Comparison of ENCODE assay signal across 37 cellular contexts in genomic region chr2:217011576-217011975, GRCh38.
"Had no signal": no experiment of that assay in that cellular context is flagged by ENCODE, and none has a peak within 500 bp of the region (broad histone marks: within the 10 kb centered on the region; RNA-seq: fewer than 3 reads in every experiment).

No MANE protein-coding gene starts in this region.

- H3K4me1 Mint-ChIP-seq: activated naive CD4-positive, alpha-beta T cell treated with anti-CD3 and anti-CD28 coated beads, Interleukin-2, amount 10 ng/mL, durations not matched to agents 7 days and 5 days; activated naive CD4-positive, alpha-beta T cell treated with anti-CD3 and anti-CD28 coated beads, Interleukin-2, amount 50 U/mL, for 24 hours; activated naive CD8-positive, alpha-beta T cell treated with anti-CD3 and anti-CD28 coated beads, Interleukin-2, amount 50 U/mL, for 24 hours; activated T-helper 17 cell treated with anti-CD3 and anti-CD28 coated beads, Interleukin-2, amount 50 U/mL, for 72 hours; central memory CD8-positive, alpha-beta T cell had no signal

- H3K9me3 ChIP-seq: adrenal gland, ascending aorta, body of pancreas, breast epithelium had no signal

- H3K9me3 Mint-ChIP-seq: activated naive CD4-positive, alpha-beta T cell treated with anti-CD3 and anti-CD28 coated beads for 36 hours; activated naive CD4-positive, alpha-beta T cell treated with anti-CD3 and anti-CD28 coated beads, Interleukin-2, amount 10 ng/mL, durations not matched to agents 7 days and 5 days; activated naive CD4-positive, alpha-beta T cell treated with anti-CD3 and anti-CD28 coated beads, Interleukin-2, amount 50 U/mL, for 24 hours; activated naive CD4-positive, alpha-beta T cell treated with anti-CD3 and anti-CD28 coated beads, Interleukin-2, amount 50 U/mL, for 72 hours; activated naive CD8-positive, alpha-beta T cell treated with anti-CD3 and anti-CD28 coated beads for 36 hours; activated naive CD8-positive, alpha-beta T cell treated with anti-CD3 and anti-CD28 coated beads, Interleukin-2, amount 10 ng/mL, durations not matched to agents 7 days and 5 days; activated naive CD8-positive, alpha-beta T cell treated with anti-CD3 and anti-CD28 coated beads, Interleukin-2, amount 50 U/mL, for 24 hours; activated T-cell treated with anti-CD3 and anti-CD28 coated beads, Interleukin-2, amount 50 U/mL, for 24 hours; activated T-cell treated with anti-CD3 and anti-CD28 coated beads, Interleukin-2, amount 50 U/mL, for 4 hours; activated T-cell treated with anti-CD3 and anti-CD28 coated beads, Interleukin-2, amount 50 U/mL, for 72 hours; activated T-helper 1 cell treated with anti-CD3 and anti-CD28 coated beads, Interleukin-12 subunit alpha, Interleukin-12 subunit beta, Interleukin-2, Interleukin-4 antibody, amounts not matched to agents 30 ng/mL and 10 ng/mL and 1 ng/mL, durations not matched to agents 14 hours and 24 hours and 36 hours; activated T-helper 2 cell treated with anti-CD3 and anti-CD28 coated beads, Interferon-gamma antibody, Interleukin-2, Interleukin-4, amounts not matched to agents 10 μg/mL and 5 μg/mL and 100 μg/mL, durations not matched to agents 14 hours and 24 hours and 36 hours; brain had no signal

- H3K4me1 ChIP-seq: adrenal gland, body of pancreas, breast epithelium had no signal

- H3K27me3 ChIP-seq: adrenal gland, ascending aorta, body of pancreas, brain microvascular endothelial cell, breast epithelium, cardiac muscle cell had no signal

- H3K27ac ChIP-seq: adrenal gland, ascending aorta, body of pancreas, brain microvascular endothelial cell, breast epithelium, cardiac muscle cell had no signal

- H3K4me3 ChIP-seq: adrenal gland, ascending aorta, body of pancreas, breast epithelium, cardiac muscle cell had no signal

- DNase-seq: activated effector memory CD4-positive, alpha-beta T cell treated with anti-CD3 and anti-CD28 coated beads, Interleukin-2, amount 50 U/mL, for 16 hours; activated effector memory CD4-positive, alpha-beta T cell treated with Interleukin-2 at 50 U/mL for 16 hours; activated gamma-delta T cell; activated gamma-delta T cell treated with Interleukin-2 at 50 U/mL for 16 hours; activated naive CD4-positive, alpha-beta T cell; activated naive CD4-positive, alpha-beta T cell treated with anti-CD3 and anti-CD28 coated beads for 36 hours; activated naive CD4-positive, alpha-beta T cell treated with anti-CD3 and anti-CD28 coated beads, Interleukin-2, amount 10 ng/mL, durations not matched to agents 7 days and 5 days; activated naive CD4-positive, alpha-beta T cell treated with anti-CD3 and anti-CD28 coated beads, Interleukin-2, amount 50 U/mL, for 16 hours; activated naive CD4-positive, alpha-beta T cell treated with Interleukin-2 at 50 U/mL for 16 hours; activated naive CD8-positive, alpha-beta T cell treated with anti-CD3 and anti-CD28 coated beads for 36 hours; activated naive CD8-positive, alpha-beta T cell treated with anti-CD3 and anti-CD28 coated beads, Interleukin-2, amount 10 ng/mL, durations not matched to agents 7 days and 5 days; activated naive CD8-positive, alpha-beta T cell treated with anti-CD3 and anti-CD28 coated beads, Interleukin-2, amount 50 U/mL, for 24 hours; activated T-cell treated with anti-CD3 and anti-CD28 coated beads for 4 hours; activated T-cell treated with anti-CD3 and anti-CD28 coated beads, Interleukin-2, amount 50 U/mL, for 1 hour; activated T-cell treated with anti-CD3 and anti-CD28 coated beads, Interleukin-2, amount 50 U/mL, for 24 hours; activated T-cell treated with anti-CD3 and anti-CD28 coated beads, Interleukin-2, amount 50 U/mL, for 4 hours; activated T-cell treated with anti-CD3 and anti-CD28 coated beads, Interleukin-2, amount 50 U/mL, for 48 hours; activated T-cell treated with anti-CD3 and anti-CD28 coated beads, Interleukin-2, amount 50 U/mL, for 72 hours; adrenal gland; amniotic stem cell; amygdala; aorta; body of pancreas; brain microvascular endothelial cell; central memory CD4-positive, alpha-beta T cell; cerebellar nuclear complex had no signal

- H3K4me3 Mint-ChIP-seq: activated naive CD4-positive, alpha-beta T cell treated with anti-CD3 and anti-CD28 coated beads for 36 hours; activated naive CD4-positive, alpha-beta T cell treated with anti-CD3 and anti-CD28 coated beads, Interleukin-2, amount 10 ng/mL, durations not matched to agents 7 days and 5 days; activated naive CD4-positive, alpha-beta T cell treated with anti-CD3 and anti-CD28 coated beads, Interleukin-2, amount 50 U/mL, for 24 hours; activated naive CD8-positive, alpha-beta T cell; activated naive CD8-positive, alpha-beta T cell treated with anti-CD3 and anti-CD28 coated beads for 36 hours; activated naive CD8-positive, alpha-beta T cell treated with anti-CD3 and anti-CD28 coated beads, Interleukin-2, amount 10 ng/mL, durations not matched to agents 7 days and 5 days; activated naive CD8-positive, alpha-beta T cell treated with anti-CD3 and anti-CD28 coated beads, Interleukin-2, amount 50 U/mL, for 24 hours; activated T-cell treated with anti-CD3 and anti-CD28 coated beads, Interleukin-2, amount 50 U/mL, for 24 hours; activated T-cell treated with anti-CD3 and anti-CD28 coated beads, Interleukin-2, amount 50 U/mL, for 4 hours; activated T-cell treated with anti-CD3 and anti-CD28 coated beads, Interleukin-2, amount 50 U/mL, for 72 hours; activated T-helper 1 cell treated with anti-CD3 and anti-CD28 coated beads, Interleukin-12 subunit alpha, Interleukin-12 subunit beta, Interleukin-2, Interleukin-4 antibody, amounts not matched to agents 30 ng/mL and 10 ng/mL and 1 ng/mL, durations not matched to agents 14 hours and 24 hours and 36 hours; activated T-helper 17 cell treated with anti-CD3 and anti-CD28 coated beads, Interleukin-2, amount 50 U/mL, for 72 hours; brain; central memory CD8-positive, alpha-beta T cell had no signal

- H3K27ac Mint-ChIP-seq: activated naive CD4-positive, alpha-beta T cell treated with anti-CD3 and anti-CD28 coated beads for 36 hours; activated naive CD4-positive, alpha-beta T cell treated with anti-CD3 and anti-CD28 coated beads, Interleukin-2, amount 10 ng/mL, durations not matched to agents 7 days and 5 days; activated naive CD4-positive, alpha-beta T cell treated with anti-CD3 and anti-CD28 coated beads, Interleukin-2, amount 50 U/mL, for 24 hours; activated naive CD4-positive, alpha-beta T cell treated with anti-CD3 and anti-CD28 coated beads, Interleukin-2, amount 50 U/mL, for 72 hours; activated naive CD8-positive, alpha-beta T cell; activated naive CD8-positive, alpha-beta T cell treated with anti-CD3 and anti-CD28 coated beads for 36 hours; activated naive CD8-positive, alpha-beta T cell treated with anti-CD3 and anti-CD28 coated beads, Interleukin-2, amount 10 ng/mL, durations not matched to agents 7 days and 5 days; activated naive CD8-positive, alpha-beta T cell treated with anti-CD3 and anti-CD28 coated beads, Interleukin-2, amount 50 U/mL, for 24 hours; activated T-cell treated with anti-CD3 and anti-CD28 coated beads, Interleukin-2, amount 50 U/mL, for 24 hours; activated T-cell treated with anti-CD3 and anti-CD28 coated beads, Interleukin-2, amount 50 U/mL, for 72 hours; activated T-helper 1 cell treated with anti-CD3 and anti-CD28 coated beads, Interleukin-12 subunit alpha, Interleukin-12 subunit beta, Interleukin-2, Interleukin-4 antibody, amounts not matched to agents 30 ng/mL and 10 ng/mL and 1 ng/mL, durations not matched to agents 14 hours and 24 hours and 36 hours; activated T-helper 17 cell treated with anti-CD3 and anti-CD28 coated beads, Interleukin-2, amount 50 U/mL, for 72 hours; activated T-helper 2 cell treated with anti-CD3 and anti-CD28 coated beads, Interferon-gamma antibody, Interleukin-2, Interleukin-4, amounts not matched to agents 10 μg/mL and 5 μg/mL and 100 μg/mL, durations not matched to agents 14 hours and 24 hours and 36 hours; brain had no signal

- H3K36me3 Mint-ChIP-seq: activated naive CD4-positive, alpha-beta T cell treated with anti-CD3 and anti-CD28 coated beads, Interleukin-2, amount 10 ng/mL, durations not matched to agents 7 days and 5 days; activated naive CD4-positive, alpha-beta T cell treated with anti-CD3 and anti-CD28 coated beads, Interleukin-2, amount 50 U/mL, for 24 hours; activated naive CD8-positive, alpha-beta T cell; activated naive CD8-positive, alpha-beta T cell treated with anti-CD3 and anti-CD28 coated beads for 36 hours; brain had no signal

- H3K27me3 Mint-ChIP-seq: brain had no signal

- H3K36me3 ChIP-seq: adrenal gland, ascending aorta, brain microvascular endothelial cell, breast epithelium, cardiac muscle cell had no signal
